ENCODE assay signal across 1 cellular context in genomic region chr9:136050706-136051567, GRCh38.
TF ChIP-seq lines count a peak whose summit lies in the region.

No MANE protein-coding gene starts in this region.

TF ChIP-seq in HCT116, 20 proteins besides CTCF, POLR2A, EP300 and RAD21 (continued from another document):
- TF ChIP-seq REST (IDR thresholded peaks at IDR 0.05; ENCODE audit: low read depth), result no peak
- TF ChIP-seq ZNF274 (IDR thresholded peaks at IDR 0.05; ENCODE audit: low read depth, low read length), result no peak
- no peak for TF ChIP-seq ZFX (IDR thresholded peaks at IDR 0.05)
